ENCODE assay signal across 8 cellular contexts in genomic region chr20:48635791-48636267, GRCh38.
DNase-seq lines count a peak whose midpoint lies in the region; ATAC-seq and TF ChIP-seq lines count a peak whose summit lies in the region.

No MANE protein-coding gene starts in this region.

- WGBS in adrenal gland, 4 donors = 23 to 44% (median 33%) methylated on average over 2 to 5 of the region's 5 CpGs

- no peaks in the 10 kb centered on the region for H3K9me3 Mint-ChIP-seq in IgD-negative memory B cell

- no peak overlapping the region for H3K4me3 Mint-ChIP-seq in IgD-negative memory B cell

- H3K9me3 ChIP-seq in SU-DHL-6 (ENCODE audit: insufficient read depth, low read length) = no peaks in the 10 kb centered on the region
- H3K9me3 ChIP-seq in adrenal gland (replicated peaks in 1 of 3) = no peaks in the 10 kb centered on the region

- H3K27me3 ChIP-seq in SU-DHL-6 (ENCODE audit: low read length) (no peaks in the 10 kb centered on the region), adrenal gland (no peaks in the 10 kb centered on the region)

- no peak overlapping the region for H3K9ac ChIP-seq in SU-DHL-6 (ENCODE audit: low read length)

- no peak overlapping the region for H2AFZ ChIP-seq in SU-DHL-6 (ENCODE audit: low read depth, low read length, severe bottlenecking)

- no peaks in the 10 kb centered on the region for H3K36me3 ChIP-seq in SU-DHL-6 (ENCODE audit: low read length)
- H3K36me3 ChIP-seq in adrenal gland (replicated peaks in 1 of 2) = peaks cover 0 to 58% of the 10 kb centered on the region in 2 donors

- H3K4me1 Mint-ChIP-seq in IgD-negative memory B cell = peaks cover 0 to 2% (median 0%) of the 10 kb centered on the region in 3 donors

- no peaks in the 10 kb centered on the region for H4K20me1 ChIP-seq in SU-DHL-6 (ENCODE audit: low read depth, low read length)

- peak overlapping the region; percentile 23 to 88 (median 78) for H3K27ac Mint-ChIP-seq in IgD-negative memory B cell

- peaks cover 0 to 7% of the 10 kb centered on the region in 2 donors for H3K4me1 ChIP-seq in adrenal gland (replicated peaks in 1 of 2)

- H3F3A ChIP-seq in SU-DHL-6 (ENCODE audit: insufficient read depth) = no peaks in the 10 kb centered on the region

- H3K4me3 ChIP-seq in SU-DHL-6 (ENCODE audit: insufficient read depth, low read length, poor library complexity, severe bottlenecking) = no peak overlapping the region
- H3K4me3 ChIP-seq in adrenal gland = no peak overlapping the region

- no peak for TF ChIP-seq POLR2A in adrenal gland (IDR thresholded peaks at IDR 0.05)

- H3K27me3 Mint-ChIP-seq in IgD-negative memory B cell = no peaks in the 10 kb centered on the region

- TF ChIP-seq CTCF in SU-DHL-6 (IDR thresholded peaks at IDR 0.05; ENCODE audit: insufficient read depth, low read length, poor library complexity, severe bottlenecking) (peak; percentile 94), adrenal gland (IDR thresholded peaks at IDR 0.05) (peak; percentile 73 to 89 (median 81))

- ATAC-seq in left ventricle myocardium superior = peak; percentile 74
- ATAC-seq in HG03442 (IDR thresholded peaks at IDR 0.05; ENCODE audit: unreplicated experiment) = no peak

- H3K36me3 Mint-ChIP-seq in IgD-negative memory B cell = peaks cover 4% of the 10 kb centered on the region

- intact Hi-C loops in adrenal gland (cut with DNase I) = loop anchor here in 1 of 2 donors (5.0 kb wide), 1 partner anchor 271 kb away; no protein-coding TSS in a partner anchor
- intact Hi-C loops in left ventricle myocardium superior (cut with micrococcal nuclease) = no loop called here

- no peaks in the 10 kb centered on the region for H3K9me2 ChIP-seq in SU-DHL-6 (replicated peaks; ENCODE audit: insufficient read depth, low read length)

- H3K79me2 ChIP-seq in SU-DHL-6 (ENCODE audit: insufficient read depth, low read length) = no peaks in the 10 kb centered on the region

- peak; percentile 57 for DNase-seq in DMS153 (lab: John Stamatoyannopoulos, UW)
- peak; percentile 63 to 83 (median 69) for DNase-seq in adrenal gland
- peak; percentile 73 for DNase-seq in left ventricle myocardium superior
- DNase-seq in stimulated activated CD4-positive, alpha-beta T cell treated with anti-CD3 and anti-CD28 coated beads, Interleukin-12 subunit alpha, Interleukin-12 subunit beta, amount 100 ng/mL, for 24 hours (ENCODE audit: low read depth in 2 of 2) = peak; percentile 32 to 69
- DNase-seq in OCI-M2 (lab: John Stamatoyannopoulos, UW; ENCODE audit: unreplicated experiment) = no peak

- H3K27ac ChIP-seq in SU-DHL-6 (ENCODE audit: low read depth, low read length) = no peak overlapping the region
- H3K27ac ChIP-seq in adrenal gland = no peak overlapping the region

- no peak overlapping the region for H3K4me2 ChIP-seq in SU-DHL-6 (ENCODE audit: low read depth, low read length, poor library complexity, severe bottlenecking)
